Comparison of ENCODE assay signal across 23 cellular contexts in genomic region chr17:69030145-69030544, GRCh38. TPM values are rescaled to one million over a fixed set of nuclear protein-coding genes. Genes with fewer than 3 reads are reported as not detected.
"Had no signal": no experiment of that assay in that cellular context is flagged by ENCODE, and none has a peak within 500 bp of the region (broad histone marks: within the 10 kb centered on the region; RNA-seq: fewer than 3 reads in every experiment).

No MANE protein-coding gene starts in this region.

- FAIRE-seq: small intestine had no signal

- H3K4me3 ChIP-seq: ascending aorta, heart right ventricle, left ventricle myocardium inferior, psoas muscle, testis had no signal

- H3K27ac Mint-ChIP-seq: activated CD4-positive, alpha-beta T cell treated with anti-CD3 and anti-CD28 coated beads, Interleukin-2, amount 10 ng/mL, durations not matched to agents 7 days and 5 days; activated CD8-positive, alpha-beta T cell treated with anti-CD3 and anti-CD28 coated beads, Interleukin-2, amount 10 ng/mL, durations not matched to agents 7 days and 5 days; dendritic cell treated with granulocyte-macrophage colony-stimulating factor and Interleukin-4, amounts not matched to agents 40 ng/mL and 50 ng/mL, for 4 days; memory B cell; naive thymus-derived CD4-positive, alpha-beta T cell; stimulated activated naive CD8-positive, alpha-beta T cell treated with anti-CD3 and anti-CD28 coated beads, Interleukin-15, Interleukin-2, amounts not matched to agents 100 ng/mL and 50 ng/mL, for 24 hours; T-helper 1 cell treated with Interleukin-12 subunit alpha and Interleukin-12 subunit beta and Interleukin-4 antibody, amounts not matched to agents 30 μg/mL and 1 μg/mL, for 36 hours; type B pancreatic cell had no signal

- DNase-seq: activated CD4-positive, alpha-beta T cell treated with anti-CD3 and anti-CD28 coated beads, Interleukin-2, amount 10 ng/mL, durations not matched to agents 7 days and 5 days; activated CD8-positive, alpha-beta T cell treated with anti-CD3 and anti-CD28 coated beads, Interleukin-2, amount 10 ng/mL, durations not matched to agents 7 days and 5 days; activated effector memory CD4-positive, alpha-beta T cell treated with Interleukin-2 at 50 U/mL for 16 hours; activated naive CD4-positive, alpha-beta T cell treated with anti-CD3 and anti-CD28 coated beads, Interleukin-2, amount 50 U/mL, for 16 hours; activated T-cell treated with anti-CD3 and anti-CD28 coated beads, Interleukin-2, amount 50 U/mL, for 4 hours; effector CD8-positive, alpha-beta T cell; heart right ventricle; kidney glomerular epithelial cell; left ventricle myocardium inferior; naive thymus-derived CD4-positive, alpha-beta T cell; psoas muscle; right cardiac atrium; small intestine; stimulated activated CD4-positive, alpha-beta T cell treated with anti-CD3 and anti-CD28 coated beads, Interleukin-15, amount 100 ng/mL, for 24 hours; stimulated activated CD4-positive, alpha-beta T cell treated with anti-CD3 and anti-CD28 coated beads, Interleukin-2, amount 100 ng/mL, for 48 hours; testis had no signal

- H3K9me3 ChIP-seq: ascending aorta, heart right ventricle, left ventricle myocardium inferior, psoas muscle, testis had no signal

- H3K4me3 Mint-ChIP-seq: activated CD4-positive, alpha-beta T cell treated with anti-CD3 and anti-CD28 coated beads, Interleukin-2, amount 10 ng/mL, durations not matched to agents 7 days and 5 days; activated CD8-positive, alpha-beta T cell treated with anti-CD3 and anti-CD28 coated beads, Interleukin-2, amount 10 ng/mL, durations not matched to agents 7 days and 5 days; activated T-cell treated with anti-CD3 and anti-CD28 coated beads, Interleukin-2, amount 50 U/mL, for 4 hours; dendritic cell treated with granulocyte-macrophage colony-stimulating factor and Interleukin-4, amounts not matched to agents 40 ng/mL and 50 ng/mL, for 4 days; memory B cell; naive thymus-derived CD4-positive, alpha-beta T cell; stimulated activated naive CD8-positive, alpha-beta T cell treated with anti-CD3 and anti-CD28 coated beads, Interleukin-15, Interleukin-2, amounts not matched to agents 100 ng/mL and 50 ng/mL, for 24 hours; T-helper 1 cell treated with Interleukin-12 subunit alpha and Interleukin-12 subunit beta and Interleukin-4 antibody, amounts not matched to agents 30 μg/mL and 1 μg/mL, for 36 hours; type B pancreatic cell had no signal

- ATAC-seq: activated CD4-positive, CD25-positive, alpha-beta regulatory T cell treated with anti-CD3 and anti-CD28 coated beads, Interleukin-2, amount 50 U/mL, for 24 hours; activated CD8-positive, alpha-beta T cell treated with anti-CD3 and anti-CD28 coated beads, Interleukin-2, amount 10 ng/mL, durations not matched to agents 7 days and 5 days; activated T-cell treated with anti-CD3 and anti-CD28 coated beads, Interleukin-2, amount 50 U/mL, for 4 hours; heart right ventricle; naive thymus-derived CD4-positive, alpha-beta T cell; psoas muscle; right cardiac atrium had no signal

- H3K4me1 Mint-ChIP-seq: activated CD4-positive, alpha-beta T cell treated with anti-CD3 and anti-CD28 coated beads, Interleukin-2, amount 10 ng/mL, durations not matched to agents 7 days and 5 days; memory B cell; naive thymus-derived CD4-positive, alpha-beta T cell had no signal

- H3K36me3 ChIP-seq: ascending aorta had no signal

- H3K9me3 Mint-ChIP-seq: activated CD4-positive, alpha-beta T cell treated with anti-CD3 and anti-CD28 coated beads, Interleukin-2, amount 10 ng/mL, durations not matched to agents 7 days and 5 days; activated T-cell treated with anti-CD3 and anti-CD28 coated beads, Interleukin-2, amount 50 U/mL, for 4 hours; memory B cell; stimulated activated naive CD8-positive, alpha-beta T cell treated with anti-CD3 and anti-CD28 coated beads, Interleukin-15, Interleukin-2, amounts not matched to agents 100 ng/mL and 50 ng/mL, for 24 hours; T-helper 1 cell treated with Interleukin-12 subunit alpha and Interleukin-12 subunit beta and Interleukin-4 antibody, amounts not matched to agents 30 μg/mL and 1 μg/mL, for 36 hours; type B pancreatic cell had no signal

- H3K36me3 Mint-ChIP-seq: memory B cell; naive thymus-derived CD4-positive, alpha-beta T cell; type B pancreatic cell had no signal

- H3K27ac ChIP-seq: ascending aorta, heart right ventricle, left ventricle myocardium inferior, psoas muscle, testis had no signal

- H3K27me3 Mint-ChIP-seq: dendritic cell treated with granulocyte-macrophage colony-stimulating factor and Interleukin-4, amounts not matched to agents 40 ng/mL and 50 ng/mL, for 4 days; type B pancreatic cell had no signal

- H3K4me1 ChIP-seq: ascending aorta, left ventricle myocardium inferior, psoas muscle, testis had no signal

- H3K27me3 ChIP-seq: ascending aorta, heart right ventricle, testis had no signal

RNA-seq across cellular contexts. Expression of gene ABCA9, which starts 30.6 kb away (rescaled TPM):
- total RNA-seq: activated CD8-positive, alpha-beta T cell treated with anti-CD3 and anti-CD28 coated beads, Interleukin-2, amount 10 ng/mL, durations not matched to agents 7 days and 5 days; activated T-cell treated with anti-CD3 and anti-CD28 coated beads, Interleukin-2, amount 50 U/mL, for 4 hours had no signal
- polyA plus RNA-seq: naive thymus-derived CD4-positive, alpha-beta T cell had no signal
